ENCODE assay signal across 8 cellular contexts in genomic region chr19:50328257-50329145, GRCh38. TPM values are rescaled to one million over a fixed set of nuclear protein-coding genes. Genes with fewer than 3 reads are reported as not detected.
A peak's percentile ranks its signal among the peaks of the same experiment; 100 is the strongest.
DNase-seq lines count a peak whose midpoint lies in the region; ATAC-seq, FAIRE-seq and TF ChIP-seq lines count a peak whose summit lies in the region.

No MANE protein-coding gene starts in this region.

- intact Hi-C loops in stomach (cut with DNase I; ENCODE audit: low total_unique reads), result no loop called here
- intact Hi-C loops in uterus (cut with DNase I; ENCODE audit: low total_unique reads), result no loop called here

- TF ChIP-seq POLR2A in A549 (IDR thresholded peaks at IDR 0.05; ENCODE audit: low read length), result peak; percentile 48; the same call in 1 of the 2 replicates
- no peak for TF ChIP-seq POLR2A in GM12891 (IDR thresholded peaks at IDR 0.05; ENCODE audit: low read depth, low read length)
- TF ChIP-seq POLR2A in stomach (IDR thresholded peaks at IDR 0.05), result no peak
- TF ChIP-seq POLR2A in uterus (IDR thresholded peaks at IDR 0.05), result no peak

- H3K4me1 ChIP-seq in A549 (peaks cover 41% of the 10 kb centered on the region), iPS-20b (ENCODE audit: insufficient read depth, low read length) (no peaks in the 10 kb centered on the region), stomach (peaks cover 26 to 65% (median 57%) of the 10 kb centered on the region in 4 donors), uterus (peaks cover 0 to 3% of the 10 kb centered on the region in 2 donors)

- H3K27ac ChIP-seq in A549 (peak overlapping the region; percentile 37 to 75; a peak in 5 of 6 replicates), WERI-Rb-1 (no peak overlapping the region), iPS-20b (ENCODE audit: low read length) (no peak overlapping the region), stomach (no peak overlapping the region), uterus (no peak overlapping the region)

- WGBS in A549 (ENCODE audit: missing lambda C conversion rate), result 4% methylated on average over 39 of the region's 141 CpGs
- WGBS in stomach, 5 donors, result 2 to 5% (median 3%) methylated on average over 12 to 141 of the region's 141 CpGs

- FAIRE-seq in A549 (lab: Jason Lieb, UNC) (no peak), GM12891 (lab: Jason Lieb, UNC) (peak; percentile 47)

- ATAC-seq in A549, result peak; percentile 31 to 35
- ATAC-seq in HG03039 (IDR thresholded peaks at IDR 0.05; ENCODE audit: unreplicated experiment), result peak; percentile 9
- ATAC-seq in esophagus mucosa, result no peak

- DNase-seq in A549 (ENCODE audit: low read depth in 1 of 2, low spot score in 1 of 2) (peak in 1 of 2 experiments; percentile 57), GM12891 (ENCODE audit: insufficient read length, low spot score) (no peak), WERI-Rb-1 (no peak), stomach (no peak), uterus (no peak)

- H3K9me3 ChIP-seq in A549, result no peaks in the 10 kb centered on the region
- H3K9me3 ChIP-seq in WERI-Rb-1 (ENCODE audit: severe bottlenecking), result peaks cover 3% of the 10 kb centered on the region
- H3K9me3 ChIP-seq in iPS-20b (ENCODE audit: insufficient read depth, low read depth, low read length), result peaks cover 31% of the 10 kb centered on the region
- H3K9me3 ChIP-seq in stomach, result peaks cover 0 to 5% (median 0%) of the 10 kb centered on the region in 4 donors
- no peaks in the 10 kb centered on the region for H3K9me3 ChIP-seq in uterus

- TF ChIP-seq CTCF in A549 (IDR thresholded peaks at IDR 0.05), result peak; percentile 81
- TF ChIP-seq CTCF in WERI-Rb-1 (IDR thresholded peaks at IDR 0.05; ENCODE audit: low read depth, low read length), result no peak
- TF ChIP-seq CTCF in stomach (IDR thresholded peaks at IDR 0.05), result peak in 1 of 7 experiments; percentile 30
- TF ChIP-seq CTCF in uterus (IDR thresholded peaks at IDR 0.05), result peak in 1 of 4 experiments; percentile 15

- H3K4me3 ChIP-seq in A549 (peak overlapping the region; percentile 46), WERI-Rb-1 (ENCODE audit: low read depth, low read length) (peak overlapping the region; percentile 57), iPS-20b (ENCODE audit: low read length) (peak overlapping the region; percentile 53; the same call in 1 of the 2 replicates), stomach (peak overlapping the region; percentile 27 to 45 (median 38)), uterus (no peak overlapping the region)

- TF ChIP-seq EP300 in A549 (IDR thresholded peaks at IDR 0.05), result no peak
- TF ChIP-seq EP300 in stomach (IDR thresholded peaks at IDR 0.05), result no peak

- H3K4me2 ChIP-seq in A549, result peak overlapping the region; percentile 92

- H3K9ac ChIP-seq in iPS-20b (ENCODE audit: low read depth, low read length), result no peak overlapping the region

- TF ChIP-seq RAD21 in A549 (conservative IDR thresholded peaks at IDR 0.05 in 1 of 2, IDR thresholded peaks at IDR 0.05 in 1 of 2), result peak in 1 of 2 experiments; percentile 57; a peak in 2 of 5 replicates

- peaks cover 1% of the 10 kb centered on the region for H3K36me3 ChIP-seq in WERI-Rb-1
- H3K36me3 ChIP-seq in iPS-20b (ENCODE audit: insufficient read depth, low read depth, low read length), result no peaks in the 10 kb centered on the region
- no peaks in the 10 kb centered on the region for H3K36me3 ChIP-seq in stomach
- no peaks in the 10 kb centered on the region for H3K36me3 ChIP-seq in uterus

- CTCF ChIA-PET in A549 (lab: Yijun Ruan, JAX), result interaction anchor here (0.6 to 3.0 kb wide), 49 partner anchors 9 to 393 kb away, joined by 3 to 76 read pairs (median 4); no protein-coding TSS in a partner anchor

- H3K27me3 ChIP-seq in WERI-Rb-1 (ENCODE audit: insufficient read depth, low read depth, severe bottlenecking) (no peaks in the 10 kb centered on the region), iPS-20b (ENCODE audit: insufficient read depth, low read length) (peaks cover 18% of the 10 kb centered on the region), stomach (peaks cover 7 to 94% (median 74%) of the 10 kb centered on the region in 3 donors), uterus (peaks cover 32 to 46% of the 10 kb centered on the region in 2 donors)

- POLR2A ChIA-PET in A549 (lab: Yijun Ruan, JAX), result interaction anchor here (0.5 to 1.9 kb wide), 16 partner anchors 13 to 1073 kb away, joined by 3 to 23 read pairs (median 5); partner anchors contain the start of genes ATF5, JOSD2, NUP62 and POLD1

TF ChIP-seq in A549, 52 proteins besides CTCF, POLR2A, EP300 and RAD21 (continues in another document):
- no peak for TF ChIP-seq TP53 (CRISPR knock-in tag; IDR thresholded peaks at IDR 0.05)
- TF ChIP-seq KDM5A (IDR thresholded peaks at IDR 0.05), result no peak
- TF ChIP-seq CHD2 (IDR thresholded peaks at IDR 0.05; ENCODE audit: low read length, partially characterized antibody), result no peak
- no peak for TF ChIP-seq HES2 (IDR thresholded peaks at IDR 0.05)
- no peak for TF ChIP-seq CBX8 (IDR thresholded peaks at IDR 0.05)
- no peak for TF ChIP-seq EHMT2 (IDR thresholded peaks at IDR 0.05; ENCODE audit: low read depth)
- no peak for TF ChIP-seq ESRRA (IDR thresholded peaks at IDR 0.05; ENCODE audit: borderline replicate concordance, low read length)
- no peak for TF ChIP-seq PHF8 (IDR thresholded peaks at IDR 0.05; ENCODE audit: borderline replicate concordance, low read depth)
- TF ChIP-seq JUNB (IDR thresholded peaks at IDR 0.05), result no peak

TF ChIP-seq in GM12891, 5 proteins besides CTCF, POLR2A, EP300 and RAD21:
- TF ChIP-seq TAF1 (IDR thresholded peaks at IDR 0.05; ENCODE audit: low read depth, low read length) (no peak), PAX5 (IDR thresholded peaks at IDR 0.05; ENCODE audit: insufficient read depth, low read length, severe bottlenecking) (no peak), POU2F2 (IDR thresholded peaks at IDR 0.05; ENCODE audit: low read depth, low read length) (no peak), POLR2AphosphoS5 (IDR thresholded peaks at IDR 0.05; ENCODE audit: low read depth, low read length) (no peak), SPI1 (IDR thresholded peaks at IDR 0.05; ENCODE audit: low read depth, low read length) (no peak)

RNA-seq across cellular contexts. Expression of gene KCNC3, which starts 0.7 kb away (rescaled TPM):
- polyA plus RNA-seq in A549 (2011; rRNA removed), result 0.17 and 0.32 TPM in 2 replicates
- polyA plus RNA-seq in A549 (2012; cell fraction: cytosol; rRNA removed), result 0.30 and 0.41 TPM in 2 replicates
- 1.3 and 1.5 TPM in 2 replicates for polyA plus RNA-seq in A549 (2012; cell fraction: nucleus; rRNA removed)
- 1.0 to 1.7 TPM (median 1.4 TPM) in 3 replicates for polyA plus RNA-seq in A549 (2017; fragmentation: RNase III; extraction: RNeasy Plus Mini Kit Qiagen cat#74134 plus additional on column Dnase treatment)
- 0.54 and 0.83 TPM in 2 replicates for polyA minus RNA-seq in A549 (2011; rRNA and poly(A)+ RNA removed)
- 2.3 TPM for polyA plus RNA-seq in GM12891 (2012; ENCODE audit: low read depth, missing spikeins)
- total RNA-seq in stomach, result 1 to 10 TPM in 2 of 5 donors, under 1 TPM in 2, not detected in 1; 0.37 to 2.3 (median 0.95) TPM
- polyA plus RNA-seq in stomach, result under 1 TPM in 2 of 3 donors, not detected in 1; 0.25 to 0.31 TPM
- 0.48 TPM for total RNA-seq in esophagus mucosa
- 1 to 10 TPM in 1 of 4 donors, under 1 TPM in 2, not detected in 1; 0.26 to 2.4 (median 0.85) TPM for total RNA-seq in uterus

RNA-seq across cellular contexts. Expression of gene NAPSA, which starts 36.9 kb away (rescaled TPM):
- polyA plus RNA-seq in A549 (2011; rRNA removed) (1.3 and 1.7 TPM in 2 replicates), A549 (2017; fragmentation: RNase III; extraction: RNeasy Plus Mini Kit Qiagen cat#74134 plus additional on column Dnase treatment) (1.5 to 2.0 TPM (median 1.7 TPM) in 3 replicates), stomach (1 to 10 TPM in 2 of 3 donors, under 1 TPM in 1; 0.50 to 2.8 (median 2.6) TPM)
- 1.3 and 1.4 TPM in 2 replicates for polyA plus RNA-seq in A549 (2012; cell fraction: cytosol; rRNA removed)
- 5.7 and 7.2 TPM in 2 replicates for polyA plus RNA-seq in A549 (2012; cell fraction: nucleus; rRNA removed)
- polyA minus RNA-seq in A549 (2011; rRNA and poly(A)+ RNA removed), result 1.2 and 1.8 TPM in 2 replicates
- polyA plus RNA-seq in GM12891 (2012; ENCODE audit: low read depth, missing spikeins), result 21.5 TPM
- total RNA-seq in stomach (10 to 100 TPM in 1 of 5 donors, 1 to 10 TPM in 1, under 1 TPM in 1, not detected in 2; 0.18 to 87.5 (median 1.2) TPM), esophagus mucosa (0.40 TPM), uterus (1 to 10 TPM in 2 of 4 donors, not detected in 2; 1.4 to 1.5 TPM)

RNA-seq across cellular contexts. Expression of gene NR1H2, which starts 47.8 kb away (rescaled TPM):
- 39.2 and 39.3 TPM in 2 replicates for polyA plus RNA-seq in A549 (2011; rRNA removed)
- polyA plus RNA-seq in A549 (2012; cell fraction: cytosol; rRNA removed), result 66.5 and 83.6 TPM in 2 replicates
- 131 and 169 TPM in 2 replicates for polyA plus RNA-seq in A549 (2012; cell fraction: nucleus; rRNA removed)
- 52.5 to 69.7 TPM (median 67.0 TPM) in 3 replicates for polyA plus RNA-seq in A549 (2017; fragmentation: RNase III; extraction: RNeasy Plus Mini Kit Qiagen cat#74134 plus additional on column Dnase treatment)
- 44.5 and 46.1 TPM in 2 replicates for polyA minus RNA-seq in A549 (2011; rRNA and poly(A)+ RNA removed)
- polyA plus RNA-seq in GM12891 (2012; ENCODE audit: low read depth, missing spikeins), result 33.6 TPM
- 100 to 1,000 TPM in 3 of 5 donors, 10 to 100 TPM in 2; 47.4 to 241 (median 110) TPM for total RNA-seq in stomach
- 10 to 100 TPM; 55.2 to 70.4 (median 60.5) TPM for polyA plus RNA-seq in stomach
- total RNA-seq in esophagus mucosa, result 33.4 TPM
- 100 to 1,000 TPM in 1 of 4 donors, 10 to 100 TPM in 3; 45.3 to 115 (median 61.4) TPM for total RNA-seq in uterus

RNA-seq across cellular contexts. Expression of gene POLD1, which starts 55.6 kb away (rescaled TPM):
- polyA plus RNA-seq in A549 (2011; rRNA removed) (24.2 and 26.1 TPM in 2 replicates), A549 (2017; fragmentation: RNase III; extraction: RNeasy Plus Mini Kit Qiagen cat#74134 plus additional on column Dnase treatment) (84.9 to 88.8 TPM (median 88.0 TPM) in 3 replicates), stomach (10 to 100 TPM; 29.3 to 45.3 (median 35.2) TPM)
- polyA plus RNA-seq in A549 (2012; cell fraction: cytosol; rRNA removed), result 133 and 174 TPM in 2 replicates
- polyA plus RNA-seq in A549 (2012; cell fraction: nucleus; rRNA removed), result 513 and 742 TPM in 2 replicates
- 32.4 and 73.2 TPM in 2 replicates for polyA minus RNA-seq in A549 (2011; rRNA and poly(A)+ RNA removed)
- polyA plus RNA-seq in GM12891 (2012; ENCODE audit: low read depth, missing spikeins), result 63.4 TPM
- total RNA-seq in stomach (10 to 100 TPM; 11.4 to 98.0 (median 17.9) TPM), esophagus mucosa (24.3 TPM), uterus (10 to 100 TPM; 10.6 to 47.9 (median 24.0) TPM)

Comparison
In these comparisons a context has a peak if more than half of its experiments do, and no peak if none do; other contexts are left out.
1. H3K27ac ChIP-seq: peak in A549 (2 of 2); none in WERI-Rb-1 (single experiment), iPS-20b (single experiment), stomach (0 of 5) and uterus (0 of 2).
2. H3K4me3 ChIP-seq: peak in A549 (single experiment), WERI-Rb-1 (single experiment), iPS-20b (single experiment) and stomach (4 of 4); none in uterus (0 of 2).